8 cellular contexts compared by ENCODE assay signal in the genomic region with DNA sequence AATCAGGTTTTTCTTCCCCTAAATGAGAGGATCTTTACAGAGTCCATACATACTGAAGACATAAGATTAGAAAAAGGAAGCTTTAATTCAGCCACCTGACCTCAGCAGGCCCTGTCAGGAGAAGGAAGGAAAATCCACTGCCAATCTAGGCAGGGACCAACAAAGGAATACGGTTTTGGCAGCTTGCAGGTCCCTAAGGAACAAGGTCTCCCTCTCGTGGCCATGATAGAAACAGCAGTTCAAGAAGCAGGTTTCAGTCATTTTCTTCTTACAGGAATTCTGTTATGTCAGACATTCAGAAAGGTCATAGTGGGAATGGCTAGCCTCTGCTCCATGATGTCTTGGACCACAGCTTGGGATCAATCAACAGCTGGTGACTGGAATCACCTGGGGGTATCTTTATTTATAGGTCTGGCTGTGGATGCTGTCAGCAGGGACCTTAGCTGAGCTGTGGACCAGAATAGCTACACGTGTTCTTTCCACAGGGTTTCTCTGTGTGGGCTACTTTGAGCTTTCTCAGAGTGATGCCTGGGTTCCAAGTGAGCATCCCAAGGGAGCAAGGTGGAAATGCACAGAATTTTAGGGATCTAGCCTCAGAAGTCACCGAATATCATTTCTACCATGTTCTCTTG. TPM values are rescaled to one million over a fixed set of nuclear protein-coding genes. Genes with fewer than 3 reads are reported as not detected.
DNase-seq lines count a peak whose midpoint lies in the region; ATAC-seq and TF ChIP-seq lines count a peak whose summit lies in the region.

No MANE protein-coding gene starts in this region.

- H3K4me1 Mint-ChIP-seq in CD8-positive, alpha-beta memory T cell: peaks cover 0 to 3% (median 0%) of the 10 kb centered on the region in 3 donors

- no peaks in the 10 kb centered on the region for H4K20me1 ChIP-seq in PC-9 (ENCODE audit: insufficient read depth)

- peaks cover 6 to 12% (median 10%) of the 10 kb centered on the region in 5 donors for H3K9me3 Mint-ChIP-seq in CD8-positive, alpha-beta memory T cell

- H3K9me2 ChIP-seq in PC-9 (ENCODE audit: insufficient read depth): no peaks in the 10 kb centered on the region

- peak; percentile 6 to 58 (median 23) for DNase-seq in CD8-positive, alpha-beta memory T cell
- peak; percentile 58 for DNase-seq in Jurkat, Clone E6-1 (ENCODE audit: low read depth, low spot score)
- DNase-seq in PC-9 (peak; percentile 60), brain microvascular endothelial cell (peak; percentile 87), iris pigment epithelial cell (ENCODE audit: low read depth) (peak; percentile 85)
- DNase-seq in stimulated activated CD4-positive, alpha-beta T cell treated with anti-CD3 and anti-CD28 coated beads, Interleukin-4, amount 100 ng/mL, for 24 hours: peak; percentile 46

- in situ Hi-C loops in brain microvascular endothelial cell (cut with HindIII; ENCODE audit: low pct_ligation_motif_present, low sequenced_read_pairs): no loop called here

- peak overlapping the region in 2 of 8 donors; percentile 29 to 34 for H3K27ac Mint-ChIP-seq in CD8-positive, alpha-beta memory T cell

- no peak overlapping the region for H3K4me3 ChIP-seq in CD8-positive, alpha-beta memory T cell (ENCODE audit: low read length)
- H3K4me3 ChIP-seq in Jurkat, Clone E6-1 (ENCODE audit: low read length): no peak overlapping the region
- H3K4me3 ChIP-seq in PC-9 (no peak overlapping the region), brain microvascular endothelial cell (ENCODE audit: low read depth, low read length) (no peak overlapping the region)

- ATAC-seq in GM18868 (IDR thresholded peaks at IDR 0.05; ENCODE audit: unreplicated experiment): peak; percentile 70
- ATAC-seq in HG02970 (IDR thresholded peaks at IDR 0.05; ENCODE audit: low FRiP score, unreplicated experiment): no peak

- POLR2A ChIA-PET in CD8-positive, alpha-beta memory T cell (lab: Charles Lee): no interaction called here
- POLR2A ChIA-PET in PC-9 (lab: Charles Lee; ENCODE audit: unreplicated experiment): interaction anchor here (0.6 kb wide), 1 partner anchor 462 kb away, joined by 3 read pairs; no protein-coding TSS in a partner anchor

- no peaks in the 10 kb centered on the region for H3F3A ChIP-seq in PC-9 (ENCODE audit: insufficient read depth, low read depth)

- BruUV-seq in PC-9 (replicated peaks; lab: Mats Ljungman, UMichigan): no TSS peak

- no peaks in the 10 kb centered on the region for H3K27me3 ChIP-seq in CD8-positive, alpha-beta memory T cell (ENCODE audit: insufficient read depth, low read length, poor library complexity, severe bottlenecking)
- H3K27me3 ChIP-seq in PC-9 (ENCODE audit: insufficient read depth, low read depth) (no peaks in the 10 kb centered on the region), brain microvascular endothelial cell (replicated peaks) (no peaks in the 10 kb centered on the region)

- intact Hi-C loops in PC-9 (cut with micrococcal nuclease; ENCODE audit: unreplicated experiment): loop anchor here (5.0 kb wide), 1 partner anchor 311 kb away; no protein-coding TSS in a partner anchor

- CTCF ChIA-PET in CD8-positive, alpha-beta memory T cell (lab: Charles Lee): interaction anchor here (0.8 to 1.9 kb wide), 11 partner anchors 9 to 431 kb away, joined by 3 to 10 read pairs (median 4); a partner anchor contains a TSS
- CTCF ChIA-PET in PC-9 (lab: Charles Lee): interaction anchor here (0.6 to 0.9 kb wide), 3 partner anchors 16 to 1087 kb away, joined by 3 to 10 read pairs (median 5); no protein-coding TSS in a partner anchor

- no peak overlapping the region for H3K4me3 Mint-ChIP-seq in CD8-positive, alpha-beta memory T cell

- H3K9me3 ChIP-seq in CD8-positive, alpha-beta memory T cell (ENCODE audit: low read length): peaks cover 8% of the 10 kb centered on the region
- peaks cover 15% of the 10 kb centered on the region for H3K9me3 ChIP-seq in PC-9 (ENCODE audit: insufficient read depth, low read depth)

- H2AFZ ChIP-seq in PC-9: no peak overlapping the region

- H3K36me3 Mint-ChIP-seq in CD8-positive, alpha-beta memory T cell: peaks cover 3 to 14% (median 5%) of the 10 kb centered on the region in 3 donors

- no peaks in the 10 kb centered on the region for H3K4me1 ChIP-seq in CD8-positive, alpha-beta memory T cell (ENCODE audit: insufficient read depth, low read length)
- H3K4me1 ChIP-seq in PC-9 (replicated peaks; ENCODE audit: insufficient read depth): no peaks in the 10 kb centered on the region

- H3K27ac ChIP-seq in CD8-positive, alpha-beta memory T cell (ENCODE audit: low read depth, low read length): no peak overlapping the region
- no peak overlapping the region for H3K27ac ChIP-seq in PC-9
- no peak overlapping the region for H3K27ac ChIP-seq in brain microvascular endothelial cell

- no peaks in the 10 kb centered on the region for H3K27me3 Mint-ChIP-seq in CD8-positive, alpha-beta memory T cell

- no peaks in the 10 kb centered on the region for H3K79me2 ChIP-seq in PC-9 (ENCODE audit: low read depth)

- TF ChIP-seq CTCF in PC-9 (conservative IDR thresholded peaks at IDR 0.05) (peak; percentile 86), brain microvascular endothelial cell (IDR thresholded peaks at IDR 0.05; ENCODE audit: low read depth, low read length, missing control alignments) (peak; percentile 90)

- H3K36me3 ChIP-seq in CD8-positive, alpha-beta memory T cell (ENCODE audit: insufficient read depth, low read length): no peaks in the 10 kb centered on the region
- H3K36me3 ChIP-seq in PC-9 (ENCODE audit: low read depth) (no peaks in the 10 kb centered on the region), brain microvascular endothelial cell (replicated peaks) (no peaks in the 10 kb centered on the region)

- no peak overlapping the region for H3K4me2 ChIP-seq in PC-9

RNA-seq across cellular contexts. Expression of a gene that starts 9.4 kb away (rescaled TPM):
- total RNA-seq in CD8-positive, alpha-beta memory T cell: 100 to 1,000 TPM; 140 to 143 TPM
- 16.8 TPM for polyA plus RNA-seq in CD8-positive, alpha-beta memory T cell
- polyA plus RNA-seq in Jurkat, Clone E6-1 (2012; ENCODE audit: insufficient read depth, insufficient read length): 198 TPM
- 96.8 and 98.9 TPM in 2 replicates for total RNA-seq in PC-9 (2021)

Comparison
In these comparisons a context has a peak if more than half of its experiments do, and no peak if none do; other contexts are left out.
1. DNase-seq: peak in every context shown above with its lines; median percentile 87 in brain microvascular endothelial cell; 85 in iris pigment epithelial cell; 60 in PC-9; 58 in Jurkat, Clone E6-1; 46 in stimulated activated CD4-positive, alpha-beta T cell treated with anti-CD3 and anti-CD28 coated beads, Interleukin-4, amount 100 ng/mL, for 24 hours; 23 in CD8-positive, alpha-beta memory T cell.